Comparison of ENCODE assay signal across 8 cellular contexts in genomic region chr17:980406-981291, GRCh38. TPM values are rescaled to one million over a fixed set of nuclear protein-coding genes. Genes with fewer than 3 reads are reported as not detected.
A peak's percentile ranks its signal among the peaks of the same experiment; 100 is the strongest.
DNase-seq lines count a peak whose midpoint lies in the region; ATAC-seq, FAIRE-seq and TF ChIP-seq lines count a peak whose summit lies in the region.

No MANE protein-coding gene starts in this region.

- intact Hi-C loops in adrenal gland (cut with DNase I): loop anchor here (5.0 to 10.0 kb wide), 2 partner anchors 183 to 266 kb away; partner anchors contain the start of gene VPS53 (in 1 of the 2)
- intact Hi-C loops in left ventricle myocardium inferior (cut with micrococcal nuclease): no loop called here
- intact Hi-C loops in upper lobe of right lung (cut with DNase I): no loop called here

- H3K27me3 Mint-ChIP-seq in T-cell (peaks cover 24 to 27% of the 10 kb centered on the region in 2 donors), progenitor cell of endocrine pancreas (peaks cover 7% of the 10 kb centered on the region)

- H3K36me3 Mint-ChIP-seq in T-cell (no peaks in the 10 kb centered on the region), progenitor cell of endocrine pancreas (ENCODE audit: insufficient read depth) (no peaks in the 10 kb centered on the region)

- TF ChIP-seq RAD21 in A549 (conservative IDR thresholded peaks at IDR 0.05 in 1 of 2, IDR thresholded peaks at IDR 0.05 in 1 of 2): peak; percentile 99

- TF ChIP-seq EP300 in A549 (IDR thresholded peaks at IDR 0.05): no peak

- no peaks in the 10 kb centered on the region for H3K9me3 ChIP-seq in A549
- no peaks in the 10 kb centered on the region for H3K9me3 ChIP-seq in adrenal gland (replicated peaks in 1 of 3)
- no peaks in the 10 kb centered on the region for H3K9me3 ChIP-seq in left ventricle myocardium inferior (replicated peaks)
- H3K9me3 ChIP-seq in upper lobe of right lung: no peaks in the 10 kb centered on the region

- FAIRE-seq in A549 (lab: Jason Lieb, UNC): peak; percentile 85

- ATAC-seq in A549 (peak; percentile 73 to 85), GM19397 (IDR thresholded peaks at IDR 0.05; ENCODE audit: unreplicated experiment) (peak; percentile 38), T-cell (replicated peaks in 1 of 4) (peak; percentile 63 to 83 (median 68)), upper lobe of right lung (peak; percentile 68)

- TF ChIP-seq CTCF in A549 (IDR thresholded peaks at IDR 0.05) (peak; percentile 94), adrenal gland (IDR thresholded peaks at IDR 0.05) (peak; percentile 56 to 82 (median 79)), left ventricle myocardium inferior (IDR thresholded peaks at IDR 0.05; ENCODE audit: borderline replicate concordance) (peak; percentile 78), progenitor cell of endocrine pancreas (IDR thresholded peaks at IDR 0.05; ENCODE audit: unreplicated experiment) (peak; percentile 74), upper lobe of right lung (IDR thresholded peaks at IDR 0.05) (peak; percentile 70)

- H3K27ac ChIP-seq in A549 (peak overlapping the region; percentile 69 to 91), adrenal gland (peak overlapping the region in 4 of 5 donors; percentile 24 to 86 (median 73)), left ventricle myocardium inferior (replicated peaks) (peak overlapping the region; percentile 88), upper lobe of right lung (peak overlapping the region; percentile 70)

- TF ChIP-seq POLR2A in A549 (IDR thresholded peaks at IDR 0.05; ENCODE audit: low read length) (no peak), adrenal gland (IDR thresholded peaks at IDR 0.05) (peak in 1 of 2 donors; percentile 33)

- H3K9me3 Mint-ChIP-seq in T-cell (no peaks in the 10 kb centered on the region), progenitor cell of endocrine pancreas (ENCODE audit: low read depth) (no peaks in the 10 kb centered on the region)

- H3K4me1 Mint-ChIP-seq in T-cell (peaks cover 19 to 21% (median 20%) of the 10 kb centered on the region in 3 donors), progenitor cell of endocrine pancreas (ENCODE audit: low read depth) (peaks cover 11% of the 10 kb centered on the region)

- CTCF ChIA-PET in A549 (lab: Yijun Ruan, JAX) (interaction anchor here (0.6 to 14.3 kb wide), 95 partner anchors 9 to 817 kb away, joined by 3 to 428 read pairs (median 5); partner anchors contain the start of genes GEMIN4, GLOD4, MRM3 and TIMM22), T-cell (lab: Charles Lee) (interaction anchor here in 1 of 2 donors (0.6 to 2.3 kb wide), 10 partner anchors 15 to 281 kb away, joined by 3 to 26 read pairs (median 7); partner anchors contain the start of genes GLOD4, MRM3 and TIMM22)

- DNase-seq in A549 (ENCODE audit: low read depth in 1 of 2, low spot score in 1 of 2): peak; percentile 77 to 89
- DNase-seq in NCI-H128 (lab: John Stamatoyannopoulos, UW; ENCODE audit: unreplicated experiment): peak; percentile 82
- DNase-seq in T-cell: peak; percentile 48 to 84 (median 76)
- DNase-seq in adrenal gland: peak; percentile 78 to 93 (median 86)
- peak; percentile 58 for DNase-seq in left ventricle myocardium inferior
- DNase-seq in progenitor cell of endocrine pancreas (ENCODE audit: low spot score, unreplicated experiment): peak; percentile 59
- DNase-seq in upper lobe of right lung: peak; percentile 80

- H3K36me3 ChIP-seq in adrenal gland (replicated peaks in 1 of 2) (no peaks in the 10 kb centered on the region), left ventricle myocardium inferior (no peaks in the 10 kb centered on the region), upper lobe of right lung (no peaks in the 10 kb centered on the region)

- H3K4me3 Mint-ChIP-seq in T-cell (peak overlapping the region; percentile 77 to 82 (median 81)), progenitor cell of endocrine pancreas (ENCODE audit: low read depth) (peak overlapping the region; percentile 83)

- peak overlapping the region; percentile 36 to 88 for H3K27ac Mint-ChIP-seq in T-cell
- peak overlapping the region; percentile 95 for H3K27ac Mint-ChIP-seq in progenitor cell of endocrine pancreas

- peak overlapping the region; percentile 94 for H3K4me2 ChIP-seq in A549

- WGBS in A549 (ENCODE audit: missing lambda C conversion rate): 46% methylated on average over 43 of the region's 43 CpGs
- 28 to 41% (median 31%) methylated on average over 30 to 43 of the region's 43 CpGs for WGBS in adrenal gland, 4 donors

- H3K4me1 ChIP-seq in A549: peaks cover 16% of the 10 kb centered on the region; the same call in 2 of the 3 replicates
- H3K4me1 ChIP-seq in adrenal gland (replicated peaks in 1 of 2): peaks cover 5 to 9% of the 10 kb centered on the region in 2 donors
- H3K4me1 ChIP-seq in left ventricle myocardium inferior: peaks cover 44% of the 10 kb centered on the region
- peaks cover 6% of the 10 kb centered on the region for H3K4me1 ChIP-seq in upper lobe of right lung

- POLR2A ChIA-PET in A549 (lab: Yijun Ruan, JAX) (interaction anchor here (0.7 to 2.6 kb wide), 14 partner anchors 16 to 568 kb away, joined by 3 to 25 read pairs (median 4); partner anchors contain the start of genes GLOD4, MRM3, TIMM22 and VPS53), T-cell (lab: Charles Lee) (interaction anchor here in 1 of 2 donors (0.6 kb wide), 2 partner anchors 16 to 124 kb away, joined by 3 to 4 read pairs; no protein-coding TSS in a partner anchor)

- H3K27me3 ChIP-seq in adrenal gland (no peaks in the 10 kb centered on the region), left ventricle myocardium inferior (ENCODE audit: low read depth) (no peaks in the 10 kb centered on the region), upper lobe of right lung (no peaks in the 10 kb centered on the region)

- H3K4me3 ChIP-seq in A549: peak overlapping the region; percentile 89
- H3K4me3 ChIP-seq in adrenal gland: peak overlapping the region in 1 of 4 donors; percentile 81
- H3K4me3 ChIP-seq in left ventricle myocardium inferior: peak overlapping the region; percentile 91
- peak overlapping the region; percentile 73 for H3K4me3 ChIP-seq in upper lobe of right lung

TF ChIP-seq in A549, 52 proteins besides CTCF, POLR2A, EP300 and RAD21 (continues in another document):
- TF ChIP-seq CHD4 (IDR thresholded peaks at IDR 0.05; ENCODE audit: borderline replicate concordance) (0 out of 2 replicates have a peak, but pooled peaks have one; percentile 26), MAZ (IDR thresholded peaks at IDR 0.05; ENCODE audit: borderline replicate concordance, low read depth, low read length) (no peak), ZFP36 (IDR thresholded peaks at IDR 0.05; ENCODE audit: borderline replicate concordance, partially characterized antibody) (no peak), KDM1A (IDR thresholded peaks at IDR 0.05; ENCODE audit: low read depth) (0 out of 2 replicates have a peak, but pooled peaks have one; percentile 52), BCL3 (IDR thresholded peaks at IDR 0.05) (no peak), MAFK (IDR thresholded peaks at IDR 0.05; ENCODE audit: partially characterized antibody) (peak; percentile 90), EHF (CRISPR knock-in tag; IDR thresholded peaks at IDR 0.05) (no peak), USF2 (IDR thresholded peaks at IDR 0.05) (no peak), TFCP2L1 (CRISPR knock-in tag; IDR thresholded peaks at IDR 0.05) (no peak), MYC (IDR thresholded peaks at IDR 0.05; ENCODE audit: borderline replicate concordance, low read length) (no peak), CHD2 (IDR thresholded peaks at IDR 0.05; ENCODE audit: low read length, partially characterized antibody) (no peak)

RNA-seq across cellular contexts. Expression of gene NXN, which starts 1.1 kb away (rescaled TPM):
- 22.2 and 24.6 TPM in 2 replicates for polyA plus RNA-seq in A549 (2011; rRNA removed)
- polyA plus RNA-seq in A549 (2012; cell fraction: cytosol; rRNA removed): 37.0 and 51.9 TPM in 2 replicates
- polyA plus RNA-seq in A549 (2012; cell fraction: nucleus; rRNA removed): 48.5 and 62.7 TPM in 2 replicates
- polyA plus RNA-seq in A549 (2017; fragmentation: RNase III; extraction: RNeasy Plus Mini Kit Qiagen cat#74134 plus additional on column Dnase treatment): 31.1 to 37.2 TPM (median 32.3 TPM) in 3 replicates
- 51.8 and 54.6 TPM in 2 replicates for polyA minus RNA-seq in A549 (2011; rRNA and poly(A)+ RNA removed)
- total RNA-seq in T-cell: 1 to 10 TPM in 2 of 5 donors, under 1 TPM in 3; 0.56 to 1.3 (median 0.96) TPM
- 10 to 100 TPM in 7 of 8 donors, 1 to 10 TPM in 1; 8.3 to 24.7 (median 14.4) TPM for total RNA-seq in adrenal gland
- 1 to 10 TPM; 3.9 to 9.6 (median 5.7) TPM for polyA plus RNA-seq in adrenal gland
- total RNA-seq in left ventricle myocardium inferior: 13.8 TPM
- total RNA-seq in progenitor cell of endocrine pancreas: 53.1 and 56.0 TPM in 2 replicates
- 57.3 TPM for total RNA-seq in upper lobe of right lung

RNA-seq across cellular contexts. Expression of gene TIMM22, which starts 16.3 kb away (rescaled TPM):
- polyA plus RNA-seq in A549 (2011; rRNA removed): 14.7 and 15.8 TPM in 2 replicates
- polyA plus RNA-seq in A549 (2012; cell fraction: cytosol; rRNA removed): 18.5 and 19.6 TPM in 2 replicates
- polyA plus RNA-seq in A549 (2012; cell fraction: nucleus; rRNA removed): 9.8 and 14.0 TPM in 2 replicates
- 21.3 to 22.4 TPM (median 22.1 TPM) in 3 replicates for polyA plus RNA-seq in A549 (2017; fragmentation: RNase III; extraction: RNeasy Plus Mini Kit Qiagen cat#74134 plus additional on column Dnase treatment)
- 21.8 and 23.3 TPM in 2 replicates for polyA minus RNA-seq in A549 (2011; rRNA and poly(A)+ RNA removed)
- 10 to 100 TPM in 4 of 5 donors, 1 to 10 TPM in 1; 8.9 to 13.2 (median 11.4) TPM for total RNA-seq in T-cell
- total RNA-seq in adrenal gland: 10 to 100 TPM; 13.7 to 49.0 (median 15.2) TPM
- 10 to 100 TPM in 1 of 3 donors, 1 to 10 TPM in 2; 7.8 to 17.8 (median 8.4) TPM for polyA plus RNA-seq in adrenal gland
- 17.6 TPM for total RNA-seq in left ventricle myocardium inferior
- 14.1 and 14.3 TPM in 2 replicates for total RNA-seq in progenitor cell of endocrine pancreas
- total RNA-seq in upper lobe of right lung: 10.7 TPM

Comparison
In these comparisons a context has a peak if more than half of its experiments do, and no peak if none do; other contexts are left out.
1. intact Hi-C loops: an anchor here in adrenal gland (5.0 to 10.0 kb wide); none called in left ventricle myocardium inferior and upper lobe of right lung.